Comparison of ENCODE assay signal across 1 cellular context in genomic region chr14:54577494-54577893, GRCh38.
TF ChIP-seq lines count a peak whose summit lies in the region.

No MANE protein-coding gene starts in this region.

TF ChIP-seq in IMR-90, 13 proteins besides CTCF, POLR2A, EP300 and RAD21 (continued from another document):
- TF ChIP-seq BHLHE40 (IDR thresholded peaks at IDR 0.05; ENCODE audit: low read depth, low read length) (no peak), ELK1 (IDR thresholded peaks at IDR 0.05; ENCODE audit: borderline replicate concordance, low read depth, low read length) (no peak), FOS (IDR thresholded peaks at IDR 0.05; ENCODE audit: low read depth, low read length) (no peak), CEBPB (IDR thresholded peaks at IDR 0.05; ENCODE audit: low read depth, low read length) (no peak)
